Comparison of ENCODE assay signal across 10 cellular contexts in the genomic region with DNA sequence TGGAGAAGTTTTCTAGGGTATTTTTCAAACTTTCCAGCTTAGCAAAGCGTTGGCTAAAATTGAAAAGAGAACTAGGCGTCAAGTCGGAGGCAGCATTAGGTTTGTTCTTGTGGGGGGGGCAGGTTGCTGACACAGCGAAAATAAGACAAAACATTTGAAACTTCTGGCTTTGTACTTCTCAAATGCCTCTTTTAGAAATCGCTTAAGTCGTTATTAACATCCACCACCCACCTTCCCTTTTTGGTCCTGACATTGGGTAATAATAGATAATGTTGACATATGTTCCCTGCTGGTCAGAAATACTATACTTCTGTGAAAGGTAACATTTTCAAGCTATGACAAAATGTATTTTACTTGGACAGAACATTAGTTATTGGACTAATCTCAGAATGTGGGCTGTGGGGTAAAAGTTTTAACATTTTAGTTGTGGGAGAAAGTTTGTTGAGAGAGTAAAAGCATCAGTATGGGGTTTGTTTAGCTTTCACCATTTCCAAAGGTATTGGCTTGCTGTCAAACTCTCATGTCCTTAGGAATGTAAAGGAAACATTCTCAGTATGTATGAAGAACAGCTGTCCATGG.
DNase-seq lines count a peak whose midpoint lies in the region; TF ChIP-seq lines count a peak whose summit lies in the region.
"Had no signal": no experiment of that assay in that cellular context is flagged by ENCODE, and none has a peak within 500 bp of the region (broad histone marks: within the 10 kb centered on the region; RNA-seq: fewer than 3 reads in every experiment).

No MANE protein-coding gene starts in this region.

- H3K79me2 ChIP-seq in fibroblast of lung (ENCODE audit: control insufficient read depth, insufficient read depth, low read length), result no peaks in the 10 kb centered on the region

- H3K9me3 ChIP-seq in fibroblast of lung (ENCODE audit: control insufficient read depth, insufficient read depth, low read depth, low read length), result no peaks in the 10 kb centered on the region

- H3K36me3 Mint-ChIP-seq in nephron (ENCODE audit: low read depth), result no peaks in the 10 kb centered on the region

- no peak overlapping the region for H2AFZ ChIP-seq in fibroblast of lung (ENCODE audit: low read length)

- peaks cover 10% of the 10 kb centered on the region for H3K9me3 Mint-ChIP-seq in nephron

- H3K4me1 ChIP-seq in fibroblast of lung (ENCODE audit: control insufficient read depth, extremely low read depth, insufficient read depth, low read length), result no peaks in the 10 kb centered on the region

- no peaks in the 10 kb centered on the region for H3K36me3 ChIP-seq in fibroblast of lung (ENCODE audit: control insufficient read depth, insufficient read depth, low read length)

- peaks cover 17% of the 10 kb centered on the region for H3K4me1 Mint-ChIP-seq in nephron

- H3K4me2 ChIP-seq in fibroblast of lung (ENCODE audit: extremely low read depth, insufficient read depth, low read length), result no peak overlapping the region

- TF ChIP-seq CTCF in fibroblast of lung (conservative IDR thresholded peaks at IDR 0.05 in 1 of 2, IDR thresholded peaks at IDR 0.05 in 1 of 2; ENCODE audit: low read depth in 1 of 2, low read length in 2 of 2), result no peak
- TF ChIP-seq CTCF in nephron (IDR thresholded peaks at IDR 0.05; ENCODE audit: unreplicated experiment in 3 of 3), result no peak

- DNase-seq in Ammon's horn (ENCODE audit: low spot score) (peak; percentile 67), NOMO-1 (lab: John Stamatoyannopoulos, UW; ENCODE audit: unreplicated experiment in 2 of 2) (peak; percentile 91 to 92), fibroblast of lung (ENCODE audit: low read depth in 2 of 2) (peak; percentile 63 to 67), EL (no peak), SW 1271 (lab: John Stamatoyannopoulos, UW) (no peak), NCI-H2196 (lab: John Stamatoyannopoulos, UW; ENCODE audit: unreplicated experiment) (no peak), NCI-H2196 treated with DMSO at 0.1 percent for 48 hours (lab: John Stamatoyannopoulos, UW; ENCODE audit: unreplicated experiment) (no peak)
- DNase-seq: KBM-7, NCI-H526 treated with DMSO at 0.1 percent for 48 hours had no signal

- H3K4me3 Mint-ChIP-seq in nephron, result peak overlapping the region in 1 of 3 experiments; percentile 43

- no peaks in the 10 kb centered on the region for H3K27me3 Mint-ChIP-seq in nephron (ENCODE audit: low read depth)

- H4K20me1 ChIP-seq in fibroblast of lung (ENCODE audit: control insufficient read depth, extremely low read depth, insufficient read depth, low read length), result no peaks in the 10 kb centered on the region

- H3K27ac Mint-ChIP-seq in nephron, result peak overlapping the region; percentile 64 to 84 (median 82)

- no peak overlapping the region for H3K27ac ChIP-seq in fibroblast of lung (ENCODE audit: insufficient read depth, low read length)

- no peak overlapping the region for H3K4me3 ChIP-seq in fibroblast of lung (replicated peaks in 1 of 4; ENCODE audit: control extremely low read depth in 1 of 4, insufficient read depth in 1 of 4, low read depth in 3 of 4, low read length in 4 of 4)

- H3K27me3 ChIP-seq in fibroblast of lung (ENCODE audit: control insufficient read depth, insufficient read depth, low read length), result no peaks in the 10 kb centered on the region

- H3K9ac ChIP-seq in fibroblast of lung (ENCODE audit: insufficient read depth, low read length), result no peak overlapping the region

Comparison
In these comparisons a context has a peak if more than half of its experiments do, and no peak if none do; other contexts are left out.
1. DNase-seq: peak in Ammon's horn (single experiment), NOMO-1 (2 of 2) and fibroblast of lung (2 of 2); none in EL (single experiment), SW 1271 (0 of 2), NCI-H2196 (single experiment) and NCI-H2196 treated with DMSO at 0.1 percent for 48 hours (single experiment).